8 cellular contexts compared by ENCODE assay signal in the genomic region with DNA sequence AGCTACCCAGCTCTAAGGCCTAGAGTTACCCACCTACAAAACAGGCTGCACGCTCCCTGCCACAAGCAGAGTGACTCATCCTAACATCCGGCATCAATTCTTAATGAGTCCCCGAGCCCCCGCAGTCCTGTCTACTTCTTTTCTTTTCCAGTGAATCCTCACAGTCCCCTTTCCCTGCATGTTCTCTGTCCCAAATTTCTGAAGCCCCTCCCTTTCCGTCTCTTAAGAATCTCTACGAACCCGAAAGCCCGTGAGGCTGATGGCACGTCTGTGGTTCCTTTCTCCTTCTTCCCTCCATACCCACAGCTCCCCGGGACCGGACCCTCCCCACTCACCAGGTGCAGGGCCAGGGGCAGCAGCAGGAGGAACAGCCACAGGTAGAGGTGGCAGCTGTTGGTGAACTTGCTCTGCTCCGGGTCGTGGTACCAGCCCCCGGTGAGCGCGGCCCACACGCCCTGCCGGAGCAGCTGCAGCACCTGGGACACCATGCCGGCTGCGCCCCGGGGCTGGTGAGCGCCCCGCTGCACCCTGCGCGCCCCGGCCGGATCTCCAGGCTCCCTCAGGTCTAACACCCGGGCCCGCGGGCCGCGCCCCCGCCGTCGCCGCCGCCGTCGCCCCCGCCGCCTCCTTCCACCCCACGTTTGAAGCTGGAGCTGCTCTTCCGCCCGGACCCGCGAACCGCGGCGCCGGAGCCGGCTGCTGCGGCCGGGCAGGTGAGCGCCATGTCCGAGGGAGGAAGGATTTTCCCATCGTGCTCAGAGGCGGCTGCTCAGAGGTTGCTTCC. TPM values are rescaled to one million over a fixed set of nuclear protein-coding genes. Genes with fewer than 3 reads are reported as not detected.
A peak's percentile ranks its signal among the peaks of the same experiment; 100 is the strongest.
DNase-seq lines count a peak whose midpoint lies in the region; ATAC-seq and TF ChIP-seq lines count a peak whose summit lies in the region.

Gene PCNX2 (minus strand): TSS at position 735 of the 784 bp plus-strand sequence. CDS start 247 bp downstream, at position 488.

- H3K4me2 ChIP-seq in KMS-11 = peak within 1 kb of the TSS; percentile 98

- H3K4me1 ChIP-seq in KMS-11 (ENCODE audit: low read depth, poor library complexity, severe bottlenecking) (peaks cover 13% of the 10 kb centered on the region), prostate gland (replicated peaks) (no peaks in the 10 kb centered on the region), urinary bladder (ENCODE audit: insufficient read depth) (no peaks in the 10 kb centered on the region)

- H3K27ac ChIP-seq in KMS-11 (no peak within 1 kb of the TSS), prostate gland (no peak within 1 kb of the TSS), urinary bladder (ENCODE audit: low read depth) (peak within 1 kb of the TSS; percentile 34)

- H3K9me3 ChIP-seq in prostate gland = no peaks in the 10 kb centered on the region

- H3K36me3 Mint-ChIP-seq in activated naive CD4-positive, alpha-beta T cell treated with anti-CD3 and anti-CD28 coated beads, Interleukin-2, amount 50 U/mL, for 72 hours = peaks cover 4 to 5% of the 10 kb centered on the region in 2 donors

- peak; percentile 87 for ATAC-seq in GM21737 (IDR thresholded peaks at IDR 0.05; ENCODE audit: unreplicated experiment)
- peak; percentile 90 to 92 for ATAC-seq in activated naive CD4-positive, alpha-beta T cell treated with anti-CD3 and anti-CD28 coated beads, Interleukin-2, amount 50 U/mL, for 72 hours
- ATAC-seq in left cardiac atrium = peak; percentile 90 to 91

- peak; percentile 17 for TF ChIP-seq POLR2A in prostate gland (IDR thresholded peaks at IDR 0.05)

- peak within 1 kb of the TSS; percentile 89 to 98 for H3K27ac Mint-ChIP-seq in activated naive CD4-positive, alpha-beta T cell treated with anti-CD3 and anti-CD28 coated beads, Interleukin-2, amount 50 U/mL, for 72 hours

- intact Hi-C loops in left cardiac atrium (cut with DNase I) (no loop called here), prostate gland (cut with DNase I) (no loop called here)

- H2AFZ ChIP-seq in KMS-11 (ENCODE audit: low read depth) = peak within 1 kb of the TSS; percentile 97

- TF ChIP-seq CTCF in KMS-11 (conservative IDR thresholded peaks at IDR 0.05; ENCODE audit: low read depth, low read length) = no peak
- no peak for TF ChIP-seq CTCF in prostate gland (IDR thresholded peaks at IDR 0.05)

- H4K20me1 ChIP-seq in KMS-11 (ENCODE audit: insufficient read depth) = no peaks in the 10 kb centered on the region

- in situ Hi-C loops in SK-MEL-5 (cut with HindIII; ENCODE audit: low pct_unique_long_range_greater_than_20kb, low sequenced_read_pairs) = no loop called here

- peak within 1 kb of the TSS; percentile 42; the same call in 1 of the 2 replicates for H3K9ac ChIP-seq in KMS-11

- H3K4me3 ChIP-seq in KMS-11 (IDR thresholded peaks at IDR 0.05; ENCODE audit: insufficient read depth, low read depth, low read length) (peak within 1 kb of the TSS; percentile 92), prostate gland (peak within 1 kb of the TSS; percentile 54 to 64), urinary bladder (ENCODE audit: low read depth, low read length) (peak within 1 kb of the TSS; percentile 88)

- H3K9me3 Mint-ChIP-seq in activated naive CD4-positive, alpha-beta T cell treated with anti-CD3 and anti-CD28 coated beads, Interleukin-2, amount 50 U/mL, for 72 hours = no peaks in the 10 kb centered on the region

- H3K36me3 ChIP-seq in KMS-11 (ENCODE audit: insufficient read depth) (no peaks in the 10 kb centered on the region), prostate gland (no peaks in the 10 kb centered on the region), urinary bladder (ENCODE audit: insufficient read depth) (no peaks in the 10 kb centered on the region)

- 2% methylated on average over 25 of the region's 57 CpGs for WGBS in prostate gland
- WGBS in urinary bladder = 2% methylated on average over 57 of the region's 57 CpGs

- H3K79me2 ChIP-seq in KMS-11 (ENCODE audit: insufficient read depth, low read depth) = no peaks in the 10 kb centered on the region

- H3K27me3 ChIP-seq in KMS-11 (ENCODE audit: insufficient read depth, low read depth) (no peaks in the 10 kb centered on the region), prostate gland (replicated peaks; ENCODE audit: insufficient read depth) (no peaks in the 10 kb centered on the region)

- peak; percentile 81 for DNase-seq in EL
- peak; percentile 34 for DNase-seq in SK-MEL-5 (ENCODE audit: low read depth, low spot score)
- DNase-seq in activated naive CD4-positive, alpha-beta T cell treated with anti-CD3 and anti-CD28 coated beads, Interleukin-2, amount 50 U/mL, for 72 hours (ENCODE audit: low spot score in 2 of 2) = peak; percentile 61 to 69
- peak; percentile 53 for DNase-seq in left cardiac atrium
- DNase-seq in prostate gland (ENCODE audit: low spot score) = peak; percentile 48

RNA-seq across cellular contexts. Expression of gene PCNX2, which starts in this region (rescaled TPM):
- total RNA-seq in SK-MEL-5 (2014; rRNA removed; shearing (Covaris generic)) = 4.1 and 4.8 TPM in 2 replicates
- 3.6 and 4.8 TPM in 2 replicates for polyA plus RNA-seq in SK-MEL-5 (2015; cell fraction: cytosol; rRNA removed)
- 7.4 and 9.6 TPM in 2 replicates for polyA plus RNA-seq in SK-MEL-5 (2015; cell fraction: nucleus; rRNA removed)
- total RNA-seq in activated naive CD4-positive, alpha-beta T cell treated with anti-CD3 and anti-CD28 coated beads, Interleukin-2, amount 50 U/mL, for 72 hours = 10 to 100 TPM; 11.2 to 26.0 TPM
- total RNA-seq in left cardiac atrium = 1 to 10 TPM; 3.2 to 4.2 TPM
- 10 to 100 TPM in 1 of 2 donors, 1 to 10 TPM in 1; 8.4 to 23.2 TPM for total RNA-seq in prostate gland
- 36.9 TPM for total RNA-seq in urinary bladder
- 5.2 TPM for polyA plus RNA-seq in urinary bladder
